In genomic region chr3:58433400-58434169, GRCh38 we compare ENCODE assay signal across 8 cellular contexts. TPM values are rescaled to one million over a fixed set of nuclear protein-coding genes. Genes with fewer than 3 reads are reported as not detected.
A peak's percentile ranks its signal among the peaks of the same experiment; 100 is the strongest.
DNase-seq lines count a peak whose midpoint lies in the region; TF ChIP-seq lines count a peak whose summit lies in the region.

TSS of gene PDHB (minus strand) at chr3:58433832. CDS start at chr3:58433809, 23 bp downstream.

- TF ChIP-seq EP300 in SK-N-SH (IDR thresholded peaks at IDR 0.05; ENCODE audit: borderline replicate concordance in 1 of 2, low read depth in 1 of 2, low read length in 1 of 2): 0 out of 4 replicates have a peak, but pooled peaks of 1 of the 2 experiments have one; percentile 8
- TF ChIP-seq EP300 in suprapubic skin (IDR thresholded peaks at IDR 0.05): no peak

- no peaks in the 10 kb centered on the region for H3F3A ChIP-seq in SK-N-SH (replicated peaks; ENCODE audit: insufficient read depth)

- H3K4me1 ChIP-seq in SK-N-SH (ENCODE audit: control insufficient read depth in 1 of 2, insufficient read depth in 2 of 2, low read depth in 1 of 2, low read length in 1 of 2): peaks cover 6 to 15% of the 10 kb centered on the region in 2 experiments
- H3K4me1 ChIP-seq in suprapubic skin: peaks cover 29% of the 10 kb centered on the region

- peak within 1 kb of the TSS; percentile 86 for H3K9ac ChIP-seq in SK-N-SH

- peak within 1 kb of the TSS; percentile 94 for H2AFZ ChIP-seq in SK-N-SH (ENCODE audit: low read depth)

- DNase-seq in GM06990 (ENCODE audit: extremely low read depth, insufficient read length) (peak; percentile 94), HFF-Myc (ENCODE audit: extremely low read depth, low read depth) (peak; percentile 55), MV-4-11 (lab: John Stamatoyannopoulos, UW) (peak; percentile 82), SK-N-SH (peak; percentile 98), globus pallidus (ENCODE audit: low spot score) (peak; percentile 91), occipital lobe (lab: John Stamatoyannopoulos, UW) (peak; percentile 92), suprapubic skin (ENCODE audit: low spot score in 2 of 2) (peak; percentile 95)
- DNase-seq in activated naive CD4-positive, alpha-beta T cell treated with anti-CD3 and anti-CD28 coated beads, Interleukin-2, amount 50 U/mL, for 16 hours: peak; percentile 92

- CTCF ChIA-PET in SK-N-SH (lab: Yijun Ruan, JAX): interaction anchor here (0.6 to 3.6 kb wide), 4 partner anchors 16 to 197 kb away, joined by 3 to 10 read pairs (median 4); partner anchors contain the start of genes HTD2 and RPP14

- no peaks in the 10 kb centered on the region for H4K20me1 ChIP-seq in SK-N-SH (ENCODE audit: insufficient read depth)

- TF ChIP-seq CTCF in GM06990 (IDR thresholded peaks at IDR 0.05; ENCODE audit: insufficient read depth, low read length, poor library complexity, severe bottlenecking): no peak
- TF ChIP-seq CTCF in HFF-Myc (IDR thresholded peaks at IDR 0.05; ENCODE audit: low read depth, low read length, missing control alignments): no peak
- no peak for TF ChIP-seq CTCF in SK-N-SH (IDR thresholded peaks at IDR 0.05)
- no peak for TF ChIP-seq CTCF in suprapubic skin (IDR thresholded peaks at IDR 0.05)

- no peaks in the 10 kb centered on the region for H3K9me3 ChIP-seq in SK-N-SH
- no peaks in the 10 kb centered on the region for H3K9me3 ChIP-seq in suprapubic skin

- H3K79me2 ChIP-seq in SK-N-SH (ENCODE audit: insufficient read depth): peaks cover 20% of the 10 kb centered on the region

- H3K9me2 ChIP-seq in SK-N-SH: no peaks in the 10 kb centered on the region

- peak within 1 kb of the TSS; percentile 88 for H3K4me3 ChIP-seq in GM06990 (replicated peaks; ENCODE audit: low read depth, low read length)
- peak within 1 kb of the TSS; percentile 67 for H3K4me3 ChIP-seq in HFF-Myc (replicated peaks; ENCODE audit: low read depth, low read length)
- H3K4me3 ChIP-seq in SK-N-SH (ENCODE audit: low read depth in 2 of 2, low read length in 1 of 2): peak within 1 kb of the TSS; percentile 82 to 83
- H3K4me3 ChIP-seq in suprapubic skin: peak within 1 kb of the TSS; percentile 73

- TF ChIP-seq POLR2A in suprapubic skin (IDR thresholded peaks at IDR 0.05): peak; percentile 49 to 55

- H3K27me3 ChIP-seq in GM06990 (replicated peaks; ENCODE audit: control insufficient read depth, insufficient read depth, low read length) (no peaks in the 10 kb centered on the region), SK-N-SH (ENCODE audit: insufficient read depth) (no peaks in the 10 kb centered on the region), suprapubic skin (no peaks in the 10 kb centered on the region)

- POLR2A ChIA-PET in SK-N-SH (lab: Yijun Ruan, JAX): interaction anchor here (0.7 to 1.0 kb wide), 5 partner anchors 10 to 128 kb away, joined by 3 to 5 read pairs (median 3); partner anchors contain the start of genes HTD2 and RPP14

- TF ChIP-seq RAD21 in SK-N-SH (IDR thresholded peaks at IDR 0.05; ENCODE audit: low read length): no peak

- H3K36me3 ChIP-seq in GM06990 (ENCODE audit: control insufficient read depth, insufficient read depth, low read length) (peaks cover 7% of the 10 kb centered on the region), SK-N-SH (replicated peaks in 1 of 2; ENCODE audit: control insufficient read depth in 1 of 2, insufficient read depth in 2 of 2, low read length in 1 of 2) (peaks cover 32 to 35% of the 10 kb centered on the region in 2 experiments), suprapubic skin (peaks cover 31% of the 10 kb centered on the region)

- H3K4me2 ChIP-seq in SK-N-SH: peak within 1 kb of the TSS; percentile 89

- WGBS in SK-N-SH (ENCODE audit: low lambda C conversion rate): 2% methylated on average over 29 of the region's 67 CpGs
- WGBS in suprapubic skin: under 1% methylated on average over 26 of the region's 67 CpGs

- peak within 1 kb of the TSS; percentile 69 to 97 for H3K27ac ChIP-seq in SK-N-SH (ENCODE audit: low read depth in 2 of 2, low read length in 1 of 2)
- H3K27ac ChIP-seq in suprapubic skin: peak within 1 kb of the TSS; percentile 89

TF ChIP-seq in SK-N-SH, 30 proteins besides CTCF, POLR2A, EP300 and RAD21 (continues in another document):
- peak; percentile 92 for TF ChIP-seq MXI1 (IDR thresholded peaks at IDR 0.05; ENCODE audit: low read depth, low read length)
- TF ChIP-seq, protein P1, sequence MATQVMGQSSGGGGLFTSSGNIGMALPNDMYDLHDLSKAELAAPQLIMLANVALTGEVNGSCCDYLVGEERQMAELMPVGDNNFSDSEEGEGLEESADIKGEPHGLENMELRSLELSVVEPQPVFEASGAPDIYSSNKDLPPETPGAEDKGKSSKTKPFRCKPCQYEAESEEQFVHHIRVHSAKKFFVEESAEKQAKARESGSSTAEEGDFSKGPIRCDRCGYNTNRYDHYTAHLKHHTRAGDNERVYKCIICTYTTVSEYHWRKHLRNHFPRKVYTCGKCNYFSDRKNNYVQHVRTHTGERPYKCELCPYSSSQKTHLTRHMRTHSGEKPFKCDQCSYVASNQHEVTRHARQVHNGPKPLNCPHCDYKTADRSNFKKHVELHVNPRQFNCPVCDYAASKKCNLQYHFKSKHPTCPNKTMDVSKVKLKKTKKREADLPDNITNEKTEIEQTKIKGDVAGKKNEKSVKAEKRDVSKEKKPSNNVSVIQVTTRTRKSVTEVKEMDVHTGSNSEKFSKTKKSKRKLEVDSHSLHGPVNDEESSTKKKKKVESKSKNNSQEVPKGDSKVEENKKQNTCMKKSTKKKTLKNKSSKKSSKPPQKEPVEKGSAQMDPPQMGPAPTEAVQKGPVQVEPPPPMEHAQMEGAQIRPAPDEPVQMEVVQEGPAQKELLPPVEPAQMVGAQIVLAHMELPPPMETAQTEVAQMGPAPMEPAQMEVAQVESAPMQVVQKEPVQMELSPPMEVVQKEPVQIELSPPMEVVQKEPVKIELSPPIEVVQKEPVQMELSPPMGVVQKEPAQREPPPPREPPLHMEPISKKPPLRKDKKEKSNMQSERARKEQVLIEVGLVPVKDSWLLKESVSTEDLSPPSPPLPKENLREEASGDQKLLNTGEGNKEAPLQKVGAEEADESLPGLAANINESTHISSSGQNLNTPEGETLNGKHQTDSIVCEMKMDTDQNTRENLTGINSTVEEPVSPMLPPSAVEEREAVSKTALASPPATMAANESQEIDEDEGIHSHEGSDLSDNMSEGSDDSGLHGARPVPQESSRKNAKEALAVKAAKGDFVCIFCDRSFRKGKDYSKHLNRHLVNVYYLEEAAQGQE (IDR thresholded peaks at IDR 0.05; ENCODE audit: low read depth, low read length): no peak
- no peak for TF ChIP-seq IRF3 (IDR thresholded peaks at IDR 0.05; ENCODE audit: low read depth, low read length)
- TF ChIP-seq, protein P2, sequence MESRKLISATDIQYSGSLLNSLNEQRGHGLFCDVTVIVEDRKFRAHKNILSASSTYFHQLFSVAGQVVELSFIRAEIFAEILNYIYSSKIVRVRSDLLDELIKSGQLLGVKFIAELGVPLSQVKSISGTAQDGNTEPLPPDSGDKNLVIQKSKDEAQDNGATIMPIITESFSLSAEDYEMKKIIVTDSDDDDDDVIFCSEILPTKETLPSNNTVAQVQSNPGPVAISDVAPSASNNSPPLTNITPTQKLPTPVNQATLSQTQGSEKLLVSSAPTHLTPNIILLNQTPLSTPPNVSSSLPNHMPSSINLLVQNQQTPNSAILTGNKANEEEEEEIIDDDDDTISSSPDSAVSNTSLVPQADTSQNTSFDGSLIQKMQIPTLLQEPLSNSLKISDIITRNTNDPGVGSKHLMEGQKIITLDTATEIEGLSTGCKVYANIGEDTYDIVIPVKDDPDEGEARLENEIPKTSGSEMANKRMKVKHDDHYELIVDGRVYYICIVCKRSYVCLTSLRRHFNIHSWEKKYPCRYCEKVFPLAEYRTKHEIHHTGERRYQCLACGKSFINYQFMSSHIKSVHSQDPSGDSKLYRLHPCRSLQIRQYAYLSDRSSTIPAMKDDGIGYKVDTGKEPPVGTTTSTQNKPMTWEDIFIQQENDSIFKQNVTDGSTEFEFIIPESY (IDR thresholded peaks at IDR 0.05; ENCODE audit: borderline replicate concordance, low read depth): no peak
- TF ChIP-seq ELF1 (IDR thresholded peaks at IDR 0.05): no peak
- TF ChIP-seq PBX3 (IDR thresholded peaks at IDR 0.05): peak; percentile 69
- TF ChIP-seq TEAD4 (IDR thresholded peaks at IDR 0.05; ENCODE audit: borderline replicate concordance, insufficient read depth): no peak
- peak; percentile 95 for TF ChIP-seq POLR2AphosphoS5 (IDR thresholded peaks at IDR 0.05; ENCODE audit: low read depth, low read length)
- TF ChIP-seq USF2 (IDR thresholded peaks at IDR 0.05; ENCODE audit: borderline replicate concordance, low read depth, low read length): no peak
- TF ChIP-seq SIN3A (IDR thresholded peaks at IDR 0.05; ENCODE audit: borderline replicate concordance, low read depth, low read length): peak; percentile 32; the same call in 1 of the 2 replicates

RNA-seq across cellular contexts. Expression of gene PDHB, which starts in this region (rescaled TPM):
- 87.5 and 94.7 TPM in 2 replicates for polyA plus RNA-seq in SK-N-SH (2012; rRNA removed)
- polyA plus RNA-seq in SK-N-SH (2012; cell fraction: cytosol; rRNA removed): 107 and 129 TPM in 2 replicates
- polyA plus RNA-seq in SK-N-SH (2012; cell fraction: nucleus; rRNA removed): 32.1 and 63.2 TPM in 2 replicates
- total RNA-seq in occipital lobe (52.1 TPM), suprapubic skin (10 to 100 TPM; 49.9 to 89.8 (median 78.0) TPM)

Comparison
In these comparisons a context has a peak if more than half of its experiments do, and no peak if none do; other contexts are left out.
1. Peak in every context shown above with its lines: DNase-seq, H3K4me3 ChIP-seq and H3K27ac ChIP-seq.